ENCODE assay signal across 12 cellular contexts in genomic region chr20:50415031-50415515, GRCh38.
DNase-seq lines count a peak whose midpoint lies in the region; ATAC-seq and TF ChIP-seq lines count a peak whose summit lies in the region.
"Had no signal": no experiment of that assay in that cellular context is flagged by ENCODE, and none has a peak within 500 bp of the region (broad histone marks: within the 10 kb centered on the region; RNA-seq: fewer than 3 reads in every experiment).

No MANE protein-coding gene starts in this region.

- H3K36me3 ChIP-seq in Caco-2 (ENCODE audit: control insufficient read depth, insufficient read depth, low read length) = no peaks in the 10 kb centered on the region

- peak overlapping the region; percentile 32 for H3K27ac Mint-ChIP-seq in Caco-2 (ENCODE audit: unreplicated experiment)
- no peak overlapping the region for H3K27ac Mint-ChIP-seq in effector memory CD8-positive, alpha-beta T cell
- H3K27ac Mint-ChIP-seq: activated naive CD4-positive, alpha-beta T cell treated with anti-CD3 and anti-CD28 coated beads for 36 hours had no signal

- H3K27me3 Mint-ChIP-seq in Caco-2 (ENCODE audit: insufficient read depth, unreplicated experiment) = no peaks in the 10 kb centered on the region
- H3K27me3 Mint-ChIP-seq in effector memory CD8-positive, alpha-beta T cell = peaks cover 25 to 57% of the 10 kb centered on the region in 2 donors

- POLR2A ChIA-PET in Caco-2 (lab: Charles Lee) = interaction anchor here (0.6 kb wide), 1 partner anchor 18 kb away, joined by 7 read pairs; no protein-coding TSS in a partner anchor

- no peak overlapping the region for H3K4me3 Mint-ChIP-seq in Caco-2 (ENCODE audit: unreplicated experiment)
- H3K4me3 Mint-ChIP-seq in effector memory CD8-positive, alpha-beta T cell = no peak overlapping the region
- H3K4me3 Mint-ChIP-seq: activated naive CD4-positive, alpha-beta T cell treated with anti-CD3 and anti-CD28 coated beads for 36 hours had no signal

- no peaks in the 10 kb centered on the region for H3K36me3 Mint-ChIP-seq in Caco-2 (ENCODE audit: insufficient read depth, unreplicated experiment)
- H3K36me3 Mint-ChIP-seq in effector memory CD8-positive, alpha-beta T cell (ENCODE audit: insufficient read depth) = no peaks in the 10 kb centered on the region

- no TSS peak for BruUV-seq in Caco-2 (replicated peaks; lab: Mats Ljungman, UMichigan)

- TF ChIP-seq CTCF in Caco-2 (IDR thresholded peaks at IDR 0.05; ENCODE audit: insufficient read depth in 1 of 2, low read depth in 1 of 2, low read length in 1 of 2, severe bottlenecking in 1 of 2, unreplicated experiment in 1 of 2) = no peak

- no peak for ATAC-seq in effector memory CD8-positive, alpha-beta T cell (replicated peaks)
- no peak for ATAC-seq in activated CD4-positive, CD25-positive, alpha-beta regulatory T cell treated with anti-CD3 and anti-CD28 coated beads, Interleukin-2, amount 50 U/mL, for 24 hours

- CTCF ChIA-PET in Caco-2 (lab: Charles Lee) = interaction anchor here (0.6 to 1.0 kb wide), 2 partner anchors 45 to 378 kb away, joined by 5 to 8 read pairs; no protein-coding TSS in a partner anchor

- H3K4me1 ChIP-seq in Caco-2 = peaks cover 34% of the 10 kb centered on the region

- H3K4me3 ChIP-seq in Caco-2 (ENCODE audit: low read depth, low read length) = no peak overlapping the region

- no peaks in the 10 kb centered on the region for H3K27me3 ChIP-seq in Caco-2 (replicated peaks; ENCODE audit: control insufficient read depth, insufficient read depth, low read length)

- peaks cover 16% of the 10 kb centered on the region for H3K9me3 ChIP-seq in Caco-2

- peaks cover 35% of the 10 kb centered on the region for H3K4me1 Mint-ChIP-seq in Caco-2 (ENCODE audit: low read depth, unreplicated experiment)
- H3K4me1 Mint-ChIP-seq in effector memory CD8-positive, alpha-beta T cell (ENCODE audit: low read depth in 2 of 2) = peaks cover 0 to 2% of the 10 kb centered on the region in 2 donors

- peaks cover 10% of the 10 kb centered on the region for H3K9me3 Mint-ChIP-seq in Caco-2 (ENCODE audit: unreplicated experiment)
- H3K9me3 Mint-ChIP-seq in effector memory CD8-positive, alpha-beta T cell = no peaks in the 10 kb centered on the region
- H3K9me3 Mint-ChIP-seq: activated naive CD4-positive, alpha-beta T cell treated with anti-CD3 and anti-CD28 coated beads for 36 hours had no signal

- intact Hi-C loops in Caco-2 (cut with micrococcal nuclease; ENCODE audit: unreplicated experiment) = loop anchor here (5.0 kb wide), 1 partner anchor 48 kb away; no protein-coding TSS in a partner anchor

- DNase-seq in Caco-2 (peak; percentile 69 to 77), hepatic stellate cell (ENCODE audit: low spot score) (peak; percentile 12), renal cortical epithelial cell (ENCODE audit: low read depth) (peak; percentile 30), NCI-H748 (lab: John Stamatoyannopoulos, UW; ENCODE audit: unreplicated experiment) (no peak)
- no peak for DNase-seq in effector memory CD8-positive, alpha-beta T cell
- DNase-seq in stimulated activated CD4-positive, alpha-beta T cell treated with anti-CD3 and anti-CD28 coated beads, Interleukin-4, amount 100 ng/mL, for 1 hour = no peak
- DNase-seq: activated CD4-positive, alpha-beta T cell treated with anti-CD3 and anti-CD28 coated beads for 1 hour; activated naive CD4-positive, alpha-beta T cell treated with anti-CD3 and anti-CD28 coated beads for 36 hours; AML-193; stimulated activated CD4-positive, alpha-beta T cell treated with anti-CD3 and anti-CD28 coated beads, Interleukin-1b, Interleukin-23, amount 100 ng/mL, for 48 hours had no signal

- H3K27ac ChIP-seq in angular gyrus (ENCODE audit: low read depth, low read length) = peak overlapping the region; percentile 93

Comparison
In these comparisons a context has a peak if more than half of its experiments do, and no peak if none do; other contexts are left out.
1. DNase-seq: peak in Caco-2 (2 of 2), hepatic stellate cell (single experiment) and renal cortical epithelial cell (single experiment); none in NCI-H748 (single experiment), effector memory CD8-positive, alpha-beta T cell (0 of 3) and stimulated activated CD4-positive, alpha-beta T cell treated with anti-CD3 and anti-CD28 coated beads, Interleukin-4, amount 100 ng/mL, for 1 hour (single experiment).